Comparison of ENCODE assay signal across 23 cellular contexts in genomic region chr1:165641276-165641987, GRCh38.
"Had no signal": no experiment of that assay in that cellular context is flagged by ENCODE, and none has a peak within 500 bp of the region (broad histone marks: within the 10 kb centered on the region; RNA-seq: fewer than 3 reads in every experiment).

No MANE protein-coding gene starts in this region.

- H3K4me3 Mint-ChIP-seq: activated CD4-positive, alpha-beta T cell treated with anti-CD3 and anti-CD28 coated beads, Interleukin-2, amount 10 ng/mL, durations not matched to agents 24 days and 14 days; activated naive CD4-positive, alpha-beta T cell treated with anti-CD3 and anti-CD28 coated beads, Interleukin-2, amount 10 ng/mL, durations not matched to agents 7 days and 5 days; activated naive CD8-positive, alpha-beta T cell treated with anti-CD3 and anti-CD28 coated beads, Interleukin-2, amount 50 U/mL, for 24 hours; activated T-cell treated with anti-CD3 and anti-CD28 coated beads, Interleukin-2, amount 50 U/mL, for 4 hours; nephron; stimulated activated naive B cell treated with anti-CD40 and anti-IgM and Interleukin-4, amounts not matched to agents 10 μg/mL and 1 μg/mL and 100 μg/mL, for 72 hours had no signal

- H3K27ac ChIP-seq: esophagus muscularis mucosa, foreskin keratinocyte, lower lobe of right lung, parathyroid adenoma, sigmoid colon had no signal

- H3K27me3 Mint-ChIP-seq: activated CD4-positive, alpha-beta T cell treated with anti-CD3 and anti-CD28 coated beads, Interleukin-2, amount 10 ng/mL, durations not matched to agents 24 days and 14 days; activated naive CD4-positive, alpha-beta T cell treated with anti-CD3 and anti-CD28 coated beads, Interleukin-2, amount 10 ng/mL, durations not matched to agents 7 days and 5 days; activated naive CD8-positive, alpha-beta T cell treated with anti-CD3 and anti-CD28 coated beads, Interleukin-2, amount 50 U/mL, for 24 hours; stimulated activated naive B cell treated with anti-CD40 and anti-IgM and Interleukin-4, amounts not matched to agents 10 μg/mL and 1 μg/mL and 100 μg/mL, for 72 hours had no signal

- H3K9ac ChIP-seq: parathyroid adenoma had no signal

- DNase-seq: activated CD4-positive, alpha-beta T cell treated with anti-CD3 and anti-CD28 coated beads, Interleukin-2, amount 10 ng/mL, durations not matched to agents 24 days and 14 days; activated CD8-positive, alpha-beta memory T cell treated with anti-CD3 and anti-CD28 coated beads, Interleukin-2, amount 50 U/mL, for 4 hours; activated naive CD4-positive, alpha-beta T cell treated with anti-CD3 and anti-CD28 coated beads, Interleukin-2, amount 10 ng/mL, durations not matched to agents 7 days and 5 days; activated naive CD8-positive, alpha-beta T cell treated with anti-CD3 and anti-CD28 coated beads, Interleukin-2, amount 50 U/mL, for 24 hours; activated T-cell treated with anti-CD3 and anti-CD28 coated beads, Interleukin-2, amount 50 U/mL, for 4 hours; cerebellar nuclear complex; effector CD8-positive, alpha-beta T cell; foreskin keratinocyte; glutamatergic neuron; hypothalamus; left colon; lower lobe of right lung; midbrain; sigmoid colon; stimulated activated naive B cell treated with anti-CD40 and anti-IgM and Interleukin-4, amounts not matched to agents 10 μg/mL and 1 μg/mL and 100 μg/mL, for 72 hours; T-helper 9 cell; thyroid gland had no signal

- H3K36me3 ChIP-seq: sigmoid colon had no signal

- ATAC-seq: activated naive CD8-positive, alpha-beta T cell treated with anti-CD3 and anti-CD28 coated beads, Interleukin-2, amount 50 U/mL, for 24 hours; activated T-cell treated with anti-CD3 and anti-CD28 coated beads, Interleukin-2, amount 50 U/mL, for 4 hours; foreskin keratinocyte; left colon; lower lobe of right lung; stimulated activated naive B cell treated with anti-CD40 and anti-IgM and Interleukin-4, amounts not matched to agents 10 μg/mL and 1 μg/mL and 100 μg/mL, for 72 hours had no signal

- H3K27ac Mint-ChIP-seq: activated CD4-positive, alpha-beta T cell treated with anti-CD3 and anti-CD28 coated beads, Interleukin-2, amount 10 ng/mL, durations not matched to agents 24 days and 14 days; activated naive CD4-positive, alpha-beta T cell treated with anti-CD3 and anti-CD28 coated beads, Interleukin-2, amount 10 ng/mL, durations not matched to agents 7 days and 5 days; activated naive CD8-positive, alpha-beta T cell treated with anti-CD3 and anti-CD28 coated beads, Interleukin-2, amount 50 U/mL, for 24 hours; nephron; stimulated activated naive B cell treated with anti-CD40 and anti-IgM and Interleukin-4, amounts not matched to agents 10 μg/mL and 1 μg/mL and 100 μg/mL, for 72 hours had no signal

- H3K4me3 ChIP-seq: ascending aorta, esophagus muscularis mucosa, lower lobe of right lung, sigmoid colon, thyroid gland had no signal

- H3K9me3 ChIP-seq: ascending aorta, esophagus muscularis mucosa, lower lobe of right lung, sigmoid colon, thyroid gland had no signal

- FAIRE-seq: bronchial epithelial cell, urothelium cell line had no signal

- H3K27me3 ChIP-seq: ascending aorta, esophagus muscularis mucosa, foreskin keratinocyte, sigmoid colon, thyroid gland had no signal

- H2AFZ ChIP-seq: parathyroid adenoma had no signal

- H3K4me1 ChIP-seq: parathyroid adenoma had no signal

- H3K9me3 Mint-ChIP-seq: activated CD4-positive, alpha-beta T cell treated with anti-CD3 and anti-CD28 coated beads, Interleukin-2, amount 10 ng/mL, durations not matched to agents 24 days and 14 days; activated naive CD4-positive, alpha-beta T cell treated with anti-CD3 and anti-CD28 coated beads, Interleukin-2, amount 10 ng/mL, durations not matched to agents 7 days and 5 days; activated naive CD8-positive, alpha-beta T cell treated with anti-CD3 and anti-CD28 coated beads, Interleukin-2, amount 50 U/mL, for 24 hours; activated T-cell treated with anti-CD3 and anti-CD28 coated beads, Interleukin-2, amount 50 U/mL, for 4 hours; nephron; stimulated activated naive B cell treated with anti-CD40 and anti-IgM and Interleukin-4, amounts not matched to agents 10 μg/mL and 1 μg/mL and 100 μg/mL, for 72 hours had no signal
